In the genomic region with DNA sequence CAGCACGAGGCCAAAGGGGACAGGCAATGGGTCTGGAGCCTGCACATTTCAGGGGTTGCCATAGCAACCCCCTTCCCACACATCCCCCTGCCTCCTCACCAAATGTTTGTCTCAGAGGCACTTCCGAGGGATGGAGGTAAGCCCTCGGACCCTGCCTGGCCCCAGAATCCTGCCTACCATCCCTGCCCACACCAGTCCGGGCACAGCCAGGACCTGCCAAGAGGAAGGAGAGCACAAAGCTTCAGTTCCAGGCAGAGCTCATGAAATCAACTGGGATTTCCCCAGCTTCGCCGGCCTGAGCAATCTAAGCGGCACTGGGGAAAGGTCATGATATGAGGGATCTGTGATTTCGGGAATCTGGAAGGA, we compare ENCODE assay signal across 14 cellular contexts.
"Had no signal": no experiment of that assay in that cellular context is flagged by ENCODE, and none has a peak within 500 bp of the region (broad histone marks: within the 10 kb centered on the region; RNA-seq: fewer than 3 reads in every experiment).

No MANE protein-coding gene starts in this region.

- H3K9me3 Mint-ChIP-seq: activated naive CD4-positive, alpha-beta T cell treated with anti-CD3 and anti-CD28 coated beads, Interleukin-2, amount 50 U/mL, for 24 hours; activated T-helper 2 cell treated with anti-CD3 and anti-CD28 coated beads, Interferon-gamma antibody, Interleukin-2, Interleukin-4, amounts not matched to agents 10 μg/mL and 5 μg/mL and 100 μg/mL, durations not matched to agents 14 hours and 24 hours and 36 hours; stimulated activated effector memory CD8-positive, alpha-beta T cell treated with anti-CD3 and anti-CD28 coated beads, Interleukin-12 subunit alpha, Interleukin-12 subunit beta, amount 100 ng/mL, for 72 hours had no signal

- H3K4me1 ChIP-seq: esophagus muscularis mucosa had no signal

- H3K4me3 ChIP-seq: esophagus muscularis mucosa had no signal

- H3K36me3 ChIP-seq: brain microvascular endothelial cell, esophagus muscularis mucosa had no signal

- H3K4me3 Mint-ChIP-seq: activated naive CD4-positive, alpha-beta T cell treated with anti-CD3 and anti-CD28 coated beads, Interleukin-2, amount 50 U/mL, for 24 hours; nephron progenitor cell; stimulated activated effector memory CD8-positive, alpha-beta T cell treated with anti-CD3 and anti-CD28 coated beads, Interleukin-12 subunit alpha, Interleukin-12 subunit beta, amount 100 ng/mL, for 72 hours had no signal

- H3K27ac Mint-ChIP-seq: activated naive CD4-positive, alpha-beta T cell treated with anti-CD3 and anti-CD28 coated beads, Interleukin-2, amount 50 U/mL, for 24 hours; activated T-helper 2 cell treated with anti-CD3 and anti-CD28 coated beads, Interferon-gamma antibody, Interleukin-2, Interleukin-4, amounts not matched to agents 10 μg/mL and 5 μg/mL and 100 μg/mL, durations not matched to agents 14 hours and 24 hours and 36 hours; nephron progenitor cell; stimulated activated effector memory CD8-positive, alpha-beta T cell treated with anti-CD3 and anti-CD28 coated beads, Interleukin-12 subunit alpha, Interleukin-12 subunit beta, amount 100 ng/mL, for 72 hours had no signal

- H3K27ac ChIP-seq: brain microvascular endothelial cell, esophagus muscularis mucosa had no signal

- H3K27me3 ChIP-seq: esophagus muscularis mucosa had no signal

- H3K4me1 Mint-ChIP-seq: stimulated activated effector memory CD8-positive, alpha-beta T cell treated with anti-CD3 and anti-CD28 coated beads, Interleukin-12 subunit alpha, Interleukin-12 subunit beta, amount 100 ng/mL, for 72 hours had no signal

- H3K27me3 Mint-ChIP-seq: activated naive CD4-positive, alpha-beta T cell treated with anti-CD3 and anti-CD28 coated beads, Interleukin-2, amount 50 U/mL, for 24 hours had no signal

- H3K36me3 Mint-ChIP-seq: activated naive CD4-positive, alpha-beta T cell treated with anti-CD3 and anti-CD28 coated beads, Interleukin-2, amount 50 U/mL, for 24 hours; stimulated activated effector memory CD8-positive, alpha-beta T cell treated with anti-CD3 and anti-CD28 coated beads, Interleukin-12 subunit alpha, Interleukin-12 subunit beta, amount 100 ng/mL, for 72 hours had no signal

- ATAC-seq: stimulated activated effector memory CD8-positive, alpha-beta T cell treated with anti-CD3 and anti-CD28 coated beads, Interleukin-12 subunit alpha, Interleukin-12 subunit beta, amount 100 ng/mL, for 72 hours had no signal

- DNase-seq: activated CD4-positive, alpha-beta T cell treated with anti-CD3 and anti-CD28 coated beads, Interleukin-2, amount 50 U/mL, for 1 hour; amniotic stem cell; brain microvascular endothelial cell; cerebellar nuclear complex; dermis blood vessel endothelial cell; glutamatergic neuron; nephron progenitor cell; substantia nigra; T-helper 2 cell; trophoblast cell had no signal

- H3K9me3 ChIP-seq: esophagus muscularis mucosa had no signal
